In genomic region chr7:17913250-17913649, GRCh38 we compare ENCODE assay signal across 18 cellular contexts. TPM values are rescaled to one million over a fixed set of nuclear protein-coding genes. Genes with fewer than 3 reads are reported as not detected.
DNase-seq lines count a peak whose midpoint lies in the region; ATAC-seq and TF ChIP-seq lines count a peak whose summit lies in the region.
"Had no signal": no experiment of that assay in that cellular context is flagged by ENCODE, and none has a peak within 500 bp of the region (broad histone marks: within the 10 kb centered on the region; RNA-seq: fewer than 3 reads in every experiment).

No MANE protein-coding gene starts in this region.

- H3K27me3 ChIP-seq in OCI-LY3 (ENCODE audit: low read depth, low read length) (no peaks in the 10 kb centered on the region), foreskin keratinocyte (no peaks in the 10 kb centered on the region), SJCRH30 (no peaks in the 10 kb centered on the region)
- H3K27me3 ChIP-seq: BLaER1 treated with 17β-estradiol and CSF1 and Interleukin-3, amounts not matched to agents 10 nM and 100 nM had no signal

- H2AFZ ChIP-seq in OCI-LY3 (ENCODE audit: low read depth, low read length) = no peak overlapping the region

- H3K36me3 Mint-ChIP-seq in activated naive CD8-positive, alpha-beta T cell treated with anti-CD3 and anti-CD28 coated beads, Interleukin-2, amount 50 U/mL, for 24 hours (ENCODE audit: low read depth) = peaks cover 23% of the 10 kb centered on the region

- H4K20me1 ChIP-seq in OCI-LY3 (ENCODE audit: insufficient read depth, low read length) = peaks cover 23% of the 10 kb centered on the region

- no peaks in the 10 kb centered on the region for H3K36me3 ChIP-seq in OCI-LY3 (replicated peaks; ENCODE audit: low read depth, low read length)
- no peaks in the 10 kb centered on the region for H3K36me3 ChIP-seq in SJCRH30

- H3K4me3 Mint-ChIP-seq in activated naive CD8-positive, alpha-beta T cell treated with anti-CD3 and anti-CD28 coated beads, Interleukin-2, amount 50 U/mL, for 24 hours = no peak overlapping the region
- H3K4me3 Mint-ChIP-seq: CD8-positive, alpha-beta memory T cell had no signal

- H3K27me3 Mint-ChIP-seq in activated naive CD8-positive, alpha-beta T cell treated with anti-CD3 and anti-CD28 coated beads, Interleukin-2, amount 50 U/mL, for 24 hours = no peaks in the 10 kb centered on the region
- H3K27me3 Mint-ChIP-seq: CD8-positive, alpha-beta memory T cell; IgD-negative memory B cell had no signal

- TF ChIP-seq CTCF in GM12865 (IDR thresholded peaks at IDR 0.05; ENCODE audit: insufficient read depth, low read depth, low read length, missing control alignments) = no peak
- peak; percentile 14; the same call in 1 of the 2 replicates for TF ChIP-seq CTCF in OCI-LY3 (IDR thresholded peaks at IDR 0.05; ENCODE audit: low read depth, low read length)
- peak; percentile 25 for TF ChIP-seq CTCF in foreskin keratinocyte (conservative IDR thresholded peaks at IDR 0.05)

- H3K4me1 Mint-ChIP-seq in activated naive CD8-positive, alpha-beta T cell treated with anti-CD3 and anti-CD28 coated beads, Interleukin-2, amount 50 U/mL, for 24 hours = peaks cover 18% of the 10 kb centered on the region

- peaks cover 14% of the 10 kb centered on the region for H3K9me3 Mint-ChIP-seq in activated naive CD8-positive, alpha-beta T cell treated with anti-CD3 and anti-CD28 coated beads, Interleukin-2, amount 50 U/mL, for 24 hours

- no peak overlapping the region for H3K9ac ChIP-seq in OCI-LY3 (ENCODE audit: low read length)
- H3K9ac ChIP-seq: BLaER1 treated with 17β-estradiol and CSF1 and Interleukin-3, amounts not matched to agents 10 nM and 100 nM had no signal

- H3K79me2 ChIP-seq in OCI-LY3 (ENCODE audit: low read length) = peaks cover 73% of the 10 kb centered on the region

- ATAC-seq in Right ventricle myocardium superior (ENCODE audit: poor library complexity) (peak; percentile 65), left cardiac atrium (no peak), foreskin keratinocyte (no peak), GM21576 (IDR thresholded peaks at IDR 0.05; ENCODE audit: unreplicated experiment) (no peak)
- no peak for ATAC-seq in activated naive CD8-positive, alpha-beta T cell treated with anti-CD3 and anti-CD28 coated beads, Interleukin-2, amount 50 U/mL, for 24 hours

- no peak overlapping the region for H3K4me2 ChIP-seq in OCI-LY3 (ENCODE audit: low read length)
- H3K4me2 ChIP-seq: BLaER1 treated with 17β-estradiol and CSF1 and Interleukin-3, amounts not matched to agents 10 nM and 100 nM had no signal

- no peak overlapping the region for H3K27ac Mint-ChIP-seq in activated naive CD8-positive, alpha-beta T cell treated with anti-CD3 and anti-CD28 coated beads, Interleukin-2, amount 50 U/mL, for 24 hours
- H3K27ac Mint-ChIP-seq: IgD-negative memory B cell had no signal

- DNase-seq in Right ventricle myocardium superior = no peak
- no peak for DNase-seq in left cardiac atrium
- peak; percentile 5 for DNase-seq in GM12865 (ENCODE audit: low read depth)
- DNase-seq in foreskin keratinocyte = no peak
- DNase-seq in SJCRH30 = no peak
- no peak for DNase-seq in activated naive CD8-positive, alpha-beta T cell treated with anti-CD3 and anti-CD28 coated beads, Interleukin-2, amount 50 U/mL, for 24 hours
- DNase-seq: CD8-positive, alpha-beta memory T cell; HCEC 1CT; NCI-H1417; NCI-H187 treated with DMSO at 0.1 percent for 48 hours; NCI-H510A; SIG-M5; SW 1271 had no signal

- H3K4me3 ChIP-seq in GM12865 (ENCODE audit: low read depth, low read length) (no peak overlapping the region), OCI-LY3 (ENCODE audit: low read length) (no peak overlapping the region), SJCRH30 (no peak overlapping the region)
- H3K4me3 ChIP-seq: BLaER1 treated with 17β-estradiol and CSF1 and Interleukin-3, amounts not matched to agents 10 nM and 100 nM had no signal

- H3K4me1 ChIP-seq in OCI-LY3 (ENCODE audit: low read length) (peaks cover 3% of the 10 kb centered on the region; the same call in 1 of the 2 replicates), foreskin keratinocyte (peaks cover 3% of the 10 kb centered on the region), SJCRH30 (no peaks in the 10 kb centered on the region)

- no peak overlapping the region for H3K27ac ChIP-seq in OCI-LY3 (ENCODE audit: low read length)
- no peak overlapping the region for H3K27ac ChIP-seq in foreskin keratinocyte
- H3K27ac ChIP-seq in SJCRH30 = no peak overlapping the region
- H3K27ac ChIP-seq: BLaER1 treated with 17β-estradiol and CSF1 and Interleukin-3, amounts not matched to agents 10 nM and 100 nM; HL-60 had no signal

- intact Hi-C loops in Right ventricle myocardium superior (cut with DNase I) = no loop called here
- intact Hi-C loops in left cardiac atrium (cut with DNase I) = no loop called here

- H3K9me3 ChIP-seq in OCI-LY3 (ENCODE audit: insufficient read depth, low read length) (no peaks in the 10 kb centered on the region), SJCRH30 (replicated peaks) (peaks cover 11% of the 10 kb centered on the region)

RNA-seq across cellular contexts. Expression of gene SNX13, which starts 27.0 kb away (rescaled TPM):
- 36.9 TPM for total RNA-seq in Right ventricle myocardium superior
- 10 to 100 TPM; 38.0 to 46.4 TPM for total RNA-seq in left cardiac atrium
- total RNA-seq in foreskin keratinocyte = 19.6 and 20.3 TPM in 2 replicates
- 4.7 and 5.4 TPM in 2 replicates for polyA plus RNA-seq in foreskin keratinocyte
- 29.9 and 37.1 TPM in 2 replicates for total RNA-seq in SJCRH30 (2014; rRNA removed; shearing (Covaris generic))
